Comparison of ENCODE assay signal across 39 cellular contexts in the genomic region with DNA sequence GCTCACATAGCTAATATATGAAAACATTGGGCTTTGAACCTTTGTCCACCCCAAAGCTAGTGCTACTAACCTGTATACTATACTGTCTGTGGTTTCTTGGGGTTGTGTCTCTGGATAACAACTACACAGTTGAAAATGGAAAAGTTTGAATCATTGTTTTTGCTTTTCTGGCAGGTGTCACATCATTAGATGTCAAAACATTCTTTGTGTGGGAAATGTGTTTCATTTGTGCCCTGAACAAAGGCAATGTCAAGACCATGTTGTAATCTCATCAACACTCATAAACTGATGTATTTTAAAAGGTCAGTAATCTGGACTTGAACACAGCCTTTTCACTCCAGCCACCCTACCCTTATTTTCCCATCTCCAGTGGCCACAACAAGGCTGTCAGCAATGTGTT. TPM values are rescaled to one million over a fixed set of nuclear protein-coding genes. Genes with fewer than 3 reads are reported as not detected.
"Had no signal": no experiment of that assay in that cellular context is flagged by ENCODE, and none has a peak within 500 bp of the region (broad histone marks: within the 10 kb centered on the region; RNA-seq: fewer than 3 reads in every experiment).

No MANE protein-coding gene starts in this region.

- H3K27ac ChIP-seq: adrenal gland, ascending aorta, body of pancreas, brain microvascular endothelial cell, breast epithelium, cardiac muscle cell had no signal

- H3K9me3 ChIP-seq: adrenal gland, ascending aorta, body of pancreas, breast epithelium had no signal

- H3K4me3 Mint-ChIP-seq: activated naive CD4-positive, alpha-beta T cell treated with anti-CD3 and anti-CD28 coated beads for 36 hours; activated naive CD4-positive, alpha-beta T cell treated with anti-CD3 and anti-CD28 coated beads, Interleukin-2, amount 10 ng/mL, durations not matched to agents 7 days and 5 days; activated naive CD4-positive, alpha-beta T cell treated with anti-CD3 and anti-CD28 coated beads, Interleukin-2, amount 50 U/mL, for 24 hours; activated naive CD8-positive, alpha-beta T cell; activated naive CD8-positive, alpha-beta T cell treated with anti-CD3 and anti-CD28 coated beads for 36 hours; activated naive CD8-positive, alpha-beta T cell treated with anti-CD3 and anti-CD28 coated beads, Interleukin-2, amount 10 ng/mL, durations not matched to agents 7 days and 5 days; activated naive CD8-positive, alpha-beta T cell treated with anti-CD3 and anti-CD28 coated beads, Interleukin-2, amount 50 U/mL, for 24 hours; activated T-cell treated with anti-CD3 and anti-CD28 coated beads, Interleukin-2, amount 50 U/mL, for 24 hours; activated T-cell treated with anti-CD3 and anti-CD28 coated beads, Interleukin-2, amount 50 U/mL, for 4 hours; activated T-cell treated with anti-CD3 and anti-CD28 coated beads, Interleukin-2, amount 50 U/mL, for 72 hours; activated T-helper 1 cell treated with anti-CD3 and anti-CD28 coated beads, Interleukin-12 subunit alpha, Interleukin-12 subunit beta, Interleukin-2, Interleukin-4 antibody, amounts not matched to agents 30 ng/mL and 10 ng/mL and 1 ng/mL, durations not matched to agents 14 hours and 24 hours and 36 hours; activated T-helper 17 cell treated with anti-CD3 and anti-CD28 coated beads, Interleukin-2, amount 50 U/mL, for 72 hours; brain; central memory CD8-positive, alpha-beta T cell had no signal

- H3K4me3 ChIP-seq: adrenal gland, ascending aorta, body of pancreas, breast epithelium, cardiac muscle cell had no signal

- H3K9me3 Mint-ChIP-seq: activated naive CD4-positive, alpha-beta T cell treated with anti-CD3 and anti-CD28 coated beads for 36 hours; activated naive CD4-positive, alpha-beta T cell treated with anti-CD3 and anti-CD28 coated beads, Interleukin-2, amount 10 ng/mL, durations not matched to agents 7 days and 5 days; activated naive CD4-positive, alpha-beta T cell treated with anti-CD3 and anti-CD28 coated beads, Interleukin-2, amount 50 U/mL, for 24 hours; activated naive CD4-positive, alpha-beta T cell treated with anti-CD3 and anti-CD28 coated beads, Interleukin-2, amount 50 U/mL, for 72 hours; activated naive CD8-positive, alpha-beta T cell treated with anti-CD3 and anti-CD28 coated beads for 36 hours; activated naive CD8-positive, alpha-beta T cell treated with anti-CD3 and anti-CD28 coated beads, Interleukin-2, amount 10 ng/mL, durations not matched to agents 7 days and 5 days; activated naive CD8-positive, alpha-beta T cell treated with anti-CD3 and anti-CD28 coated beads, Interleukin-2, amount 50 U/mL, for 24 hours; activated T-cell treated with anti-CD3 and anti-CD28 coated beads, Interleukin-2, amount 50 U/mL, for 24 hours; activated T-cell treated with anti-CD3 and anti-CD28 coated beads, Interleukin-2, amount 50 U/mL, for 4 hours; activated T-helper 1 cell treated with anti-CD3 and anti-CD28 coated beads, Interleukin-12 subunit alpha, Interleukin-12 subunit beta, Interleukin-2, Interleukin-4 antibody, amounts not matched to agents 30 ng/mL and 10 ng/mL and 1 ng/mL, durations not matched to agents 14 hours and 24 hours and 36 hours; activated T-helper 17 cell treated with anti-CD3 and anti-CD28 coated beads, Interleukin-2, amount 50 U/mL, for 72 hours; activated T-helper 2 cell treated with anti-CD3 and anti-CD28 coated beads, Interferon-gamma antibody, Interleukin-2, Interleukin-4, amounts not matched to agents 10 μg/mL and 5 μg/mL and 100 μg/mL, durations not matched to agents 14 hours and 24 hours and 36 hours; central memory CD8-positive, alpha-beta T cell had no signal

- FAIRE-seq: astrocyte, bronchial epithelial cell had no signal

- ATAC-seq: activated naive CD4-positive, alpha-beta T cell treated with anti-CD3 and anti-CD28 coated beads, Interleukin-2, amount 50 U/mL, for 72 hours; activated naive CD8-positive, alpha-beta T cell treated with anti-CD3 and anti-CD28 coated beads, Interleukin-2, amount 50 U/mL, for 24 hours; activated T-cell treated with anti-CD3 and anti-CD28 coated beads, Interleukin-2, amount 50 U/mL, for 4 hours; activated T-cell treated with anti-CD3 and anti-CD28 coated beads, Interleukin-2, amount 50 U/mL, for 72 hours; activated T-helper 17 cell treated with anti-CD3 and anti-CD28 coated beads, Interleukin-2, amount 50 U/mL, for 72 hours; body of pancreas had no signal

- H3K36me3 ChIP-seq: adrenal gland, ascending aorta, brain microvascular endothelial cell, breast epithelium, cardiac muscle cell had no signal

- H3K4me1 ChIP-seq: adrenal gland, ascending aorta, breast epithelium had no signal

- H3K27ac Mint-ChIP-seq: activated naive CD4-positive, alpha-beta T cell treated with anti-CD3 and anti-CD28 coated beads for 36 hours; activated naive CD4-positive, alpha-beta T cell treated with anti-CD3 and anti-CD28 coated beads, Interleukin-2, amount 10 ng/mL, durations not matched to agents 7 days and 5 days; activated naive CD4-positive, alpha-beta T cell treated with anti-CD3 and anti-CD28 coated beads, Interleukin-2, amount 50 U/mL, for 24 hours; activated naive CD4-positive, alpha-beta T cell treated with anti-CD3 and anti-CD28 coated beads, Interleukin-2, amount 50 U/mL, for 72 hours; activated naive CD8-positive, alpha-beta T cell; activated naive CD8-positive, alpha-beta T cell treated with anti-CD3 and anti-CD28 coated beads for 36 hours; activated naive CD8-positive, alpha-beta T cell treated with anti-CD3 and anti-CD28 coated beads, Interleukin-2, amount 10 ng/mL, durations not matched to agents 7 days and 5 days; activated naive CD8-positive, alpha-beta T cell treated with anti-CD3 and anti-CD28 coated beads, Interleukin-2, amount 50 U/mL, for 24 hours; activated T-cell treated with anti-CD3 and anti-CD28 coated beads, Interleukin-2, amount 50 U/mL, for 24 hours; activated T-cell treated with anti-CD3 and anti-CD28 coated beads, Interleukin-2, amount 50 U/mL, for 72 hours; activated T-helper 1 cell treated with anti-CD3 and anti-CD28 coated beads, Interleukin-12 subunit alpha, Interleukin-12 subunit beta, Interleukin-2, Interleukin-4 antibody, amounts not matched to agents 30 ng/mL and 10 ng/mL and 1 ng/mL, durations not matched to agents 14 hours and 24 hours and 36 hours; activated T-helper 17 cell treated with anti-CD3 and anti-CD28 coated beads, Interleukin-2, amount 50 U/mL, for 72 hours; activated T-helper 2 cell treated with anti-CD3 and anti-CD28 coated beads, Interferon-gamma antibody, Interleukin-2, Interleukin-4, amounts not matched to agents 10 μg/mL and 5 μg/mL and 100 μg/mL, durations not matched to agents 14 hours and 24 hours and 36 hours; brain had no signal

- H3K27me3 ChIP-seq: ascending aorta, body of pancreas, breast epithelium had no signal

- H3K4me1 Mint-ChIP-seq: activated naive CD4-positive, alpha-beta T cell treated with anti-CD3 and anti-CD28 coated beads, Interleukin-2, amount 10 ng/mL, durations not matched to agents 7 days and 5 days; activated naive CD4-positive, alpha-beta T cell treated with anti-CD3 and anti-CD28 coated beads, Interleukin-2, amount 50 U/mL, for 24 hours; activated naive CD8-positive, alpha-beta T cell treated with anti-CD3 and anti-CD28 coated beads for 36 hours; activated naive CD8-positive, alpha-beta T cell treated with anti-CD3 and anti-CD28 coated beads, Interleukin-2, amount 10 ng/mL, durations not matched to agents 7 days and 5 days; activated naive CD8-positive, alpha-beta T cell treated with anti-CD3 and anti-CD28 coated beads, Interleukin-2, amount 50 U/mL, for 24 hours; activated T-helper 17 cell treated with anti-CD3 and anti-CD28 coated beads, Interleukin-2, amount 50 U/mL, for 72 hours; central memory CD8-positive, alpha-beta T cell had no signal

- DNase-seq: activated effector memory CD4-positive, alpha-beta T cell treated with anti-CD3 and anti-CD28 coated beads, Interleukin-2, amount 50 U/mL, for 16 hours; activated effector memory CD4-positive, alpha-beta T cell treated with Interleukin-2 at 50 U/mL for 16 hours; activated gamma-delta T cell; activated gamma-delta T cell treated with Interleukin-2 at 50 U/mL for 16 hours; activated naive CD4-positive, alpha-beta T cell; activated naive CD4-positive, alpha-beta T cell treated with anti-CD3 and anti-CD28 coated beads for 36 hours; activated naive CD4-positive, alpha-beta T cell treated with anti-CD3 and anti-CD28 coated beads, Interleukin-2, amount 10 ng/mL, durations not matched to agents 7 days and 5 days; activated naive CD4-positive, alpha-beta T cell treated with anti-CD3 and anti-CD28 coated beads, Interleukin-2, amount 50 U/mL, for 16 hours; activated naive CD4-positive, alpha-beta T cell treated with Interleukin-2 at 50 U/mL for 16 hours; activated naive CD8-positive, alpha-beta T cell treated with anti-CD3 and anti-CD28 coated beads for 36 hours; activated naive CD8-positive, alpha-beta T cell treated with anti-CD3 and anti-CD28 coated beads, Interleukin-2, amount 10 ng/mL, durations not matched to agents 7 days and 5 days; activated naive CD8-positive, alpha-beta T cell treated with anti-CD3 and anti-CD28 coated beads, Interleukin-2, amount 50 U/mL, for 24 hours; activated T-cell treated with anti-CD3 and anti-CD28 coated beads, Interleukin-2, amount 50 U/mL, for 24 hours; activated T-cell treated with anti-CD3 and anti-CD28 coated beads, Interleukin-2, amount 50 U/mL, for 4 hours; activated T-cell treated with anti-CD3 and anti-CD28 coated beads, Interleukin-2, amount 50 U/mL, for 48 hours; activated T-cell treated with anti-CD3 and anti-CD28 coated beads, Interleukin-2, amount 50 U/mL, for 72 hours; adrenal gland; amniotic stem cell; amygdala; anterior cingulate cortex; aorta; body of pancreas; brain microvascular endothelial cell; caudate nucleus; central memory CD4-positive, alpha-beta T cell; cerebellar nuclear complex had no signal

- H3K36me3 Mint-ChIP-seq: activated naive CD4-positive, alpha-beta T cell treated with anti-CD3 and anti-CD28 coated beads, Interleukin-2, amount 10 ng/mL, durations not matched to agents 7 days and 5 days; activated naive CD4-positive, alpha-beta T cell treated with anti-CD3 and anti-CD28 coated beads, Interleukin-2, amount 50 U/mL, for 72 hours; activated naive CD8-positive, alpha-beta T cell; activated naive CD8-positive, alpha-beta T cell treated with anti-CD3 and anti-CD28 coated beads for 36 hours; activated naive CD8-positive, alpha-beta T cell treated with anti-CD3 and anti-CD28 coated beads, Interleukin-2, amount 10 ng/mL, durations not matched to agents 7 days and 5 days had no signal

RNA-seq across cellular contexts. Expression of a gene that starts 16.5 kb away (rescaled TPM):
- total RNA-seq: activated naive CD4-positive, alpha-beta T cell treated with anti-CD3 and anti-CD28 coated beads for 36 hours; activated naive CD4-positive, alpha-beta T cell treated with anti-CD3 and anti-CD28 coated beads, Interleukin-2, amount 50 U/mL, for 72 hours; activated naive CD8-positive, alpha-beta T cell treated with anti-CD3 and anti-CD28 coated beads for 36 hours; activated naive CD8-positive, alpha-beta T cell treated with anti-CD3 and anti-CD28 coated beads, Interleukin-2, amount 10 ng/mL, durations not matched to agents 7 days and 5 days; activated T-cell treated with anti-CD3 and anti-CD28 coated beads, Interleukin-2, amount 50 U/mL, for 72 hours; activated T-helper 1 cell treated with anti-CD3 and anti-CD28 coated beads, Interleukin-12 subunit alpha, Interleukin-12 subunit beta, Interleukin-2, Interleukin-4 antibody, amounts not matched to agents 30 ng/mL and 10 ng/mL and 1 ng/mL, durations not matched to agents 14 hours and 24 hours and 36 hours; activated T-helper 17 cell treated with anti-CD3 and anti-CD28 coated beads, Interleukin-2, amount 50 U/mL, for 72 hours; activated T-helper 2 cell treated with anti-CD3 and anti-CD28 coated beads, Interferon-gamma antibody, Interleukin-2, Interleukin-4, amounts not matched to agents 10 μg/mL and 5 μg/mL and 100 μg/mL, durations not matched to agents 14 hours and 24 hours and 36 hours; ascending aorta; bronchial epithelial cell had no signal
